In genomic region chr1:13699936-13700520, GRCh38 we compare ENCODE assay signal across 1 cellular context.
A peak's percentile ranks its signal among the peaks of the same experiment; 100 is the strongest.
TF ChIP-seq lines count a peak whose summit lies in the region.

A gene with protein sequence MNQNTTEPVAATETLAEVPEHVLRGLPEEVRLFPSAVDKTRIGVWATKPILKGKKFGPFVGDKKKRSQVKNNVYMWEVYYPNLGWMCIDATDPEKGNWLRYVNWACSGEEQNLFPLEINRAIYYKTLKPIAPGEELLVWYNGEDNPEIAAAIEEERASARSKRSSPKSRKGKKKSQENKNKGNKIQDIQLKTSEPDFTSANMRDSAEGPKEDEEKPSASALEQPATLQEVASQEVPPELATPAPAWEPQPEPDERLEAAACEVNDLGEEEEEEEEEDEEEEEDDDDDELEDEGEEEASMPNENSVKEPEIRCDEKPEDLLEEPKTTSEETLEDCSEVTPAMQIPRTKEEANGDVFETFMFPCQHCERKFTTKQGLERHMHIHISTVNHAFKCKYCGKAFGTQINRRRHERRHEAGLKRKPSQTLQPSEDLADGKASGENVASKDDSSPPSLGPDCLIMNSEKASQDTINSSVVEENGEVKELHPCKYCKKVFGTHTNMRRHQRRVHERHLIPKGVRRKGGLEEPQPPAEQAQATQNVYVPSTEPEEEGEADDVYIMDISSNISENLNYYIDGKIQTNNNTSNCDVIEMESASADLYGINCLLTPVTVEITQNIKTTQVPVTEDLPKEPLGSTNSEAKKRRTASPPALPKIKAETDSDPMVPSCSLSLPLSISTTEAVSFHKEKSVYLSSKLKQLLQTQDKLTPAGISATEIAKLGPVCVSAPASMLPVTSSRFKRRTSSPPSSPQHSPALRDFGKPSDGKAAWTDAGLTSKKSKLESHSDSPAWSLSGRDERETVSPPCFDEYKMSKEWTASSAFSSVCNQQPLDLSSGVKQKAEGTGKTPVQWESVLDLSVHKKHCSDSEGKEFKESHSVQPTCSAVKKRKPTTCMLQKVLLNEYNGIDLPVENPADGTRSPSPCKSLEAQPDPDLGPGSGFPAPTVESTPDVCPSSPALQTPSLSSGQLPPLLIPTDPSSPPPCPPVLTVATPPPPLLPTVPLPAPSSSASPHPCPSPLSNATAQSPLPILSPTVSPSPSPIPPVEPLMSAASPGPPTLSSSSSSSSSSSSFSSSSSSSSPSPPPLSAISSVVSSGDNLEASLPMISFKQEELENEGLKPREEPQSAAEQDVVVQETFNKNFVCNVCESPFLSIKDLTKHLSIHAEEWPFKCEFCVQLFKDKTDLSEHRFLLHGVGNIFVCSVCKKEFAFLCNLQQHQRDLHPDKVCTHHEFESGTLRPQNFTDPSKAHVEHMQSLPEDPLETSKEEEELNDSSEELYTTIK (N-terminal part only) (plus strand): TSS chr1:13700188. CDS start chr1:13715606, 15,418 bp downstream.

TF ChIP-seq in K562, 482 proteins besides CTCF, POLR2A, EP300 and RAD21 (continued from another document):
- TF ChIP-seq, protein P1, sequence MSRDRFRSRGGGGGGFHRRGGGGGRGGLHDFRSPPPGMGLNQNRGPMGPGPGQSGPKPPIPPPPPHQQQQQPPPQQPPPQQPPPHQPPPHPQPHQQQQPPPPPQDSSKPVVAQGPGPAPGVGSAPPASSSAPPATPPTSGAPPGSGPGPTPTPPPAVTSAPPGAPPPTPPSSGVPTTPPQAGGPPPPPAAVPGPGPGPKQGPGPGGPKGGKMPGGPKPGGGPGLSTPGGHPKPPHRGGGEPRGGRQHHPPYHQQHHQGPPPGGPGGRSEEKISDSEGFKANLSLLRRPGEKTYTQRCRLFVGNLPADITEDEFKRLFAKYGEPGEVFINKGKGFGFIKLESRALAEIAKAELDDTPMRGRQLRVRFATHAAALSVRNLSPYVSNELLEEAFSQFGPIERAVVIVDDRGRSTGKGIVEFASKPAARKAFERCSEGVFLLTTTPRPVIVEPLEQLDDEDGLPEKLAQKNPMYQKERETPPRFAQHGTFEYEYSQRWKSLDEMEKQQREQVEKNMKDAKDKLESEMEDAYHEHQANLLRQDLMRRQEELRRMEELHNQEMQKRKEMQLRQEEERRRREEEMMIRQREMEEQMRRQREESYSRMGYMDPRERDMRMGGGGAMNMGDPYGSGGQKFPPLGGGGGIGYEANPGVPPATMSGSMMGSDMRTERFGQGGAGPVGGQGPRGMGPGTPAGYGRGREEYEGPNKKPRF (IDR thresholded peaks at IDR 0.05; ENCODE audit: low read depth, low read length): no peak
- no peak for TF ChIP-seq SAFB (IDR thresholded peaks at IDR 0.05; ENCODE audit: borderline replicate concordance, low read depth, low read length)
- peak; percentile 1 for TF ChIP-seq TBP (optimal IDR thresholded peaks at IDR 0.05; ENCODE audit: low read depth, low read length)
- no peak for TF ChIP-seq PTBP1 (IDR thresholded peaks at IDR 0.05; ENCODE audit: low read depth, low read length)
- no peak for TF ChIP-seq MIER1 (IDR thresholded peaks at IDR 0.05; ENCODE audit: low read depth)
- no peak for TF ChIP-seq CBFA2T3 (IDR thresholded peaks at IDR 0.05)
- TF ChIP-seq ZFPM2 (CRISPR knock-in tag; IDR thresholded peaks at IDR 0.05): no peak
- TF ChIP-seq, protein P2, sequence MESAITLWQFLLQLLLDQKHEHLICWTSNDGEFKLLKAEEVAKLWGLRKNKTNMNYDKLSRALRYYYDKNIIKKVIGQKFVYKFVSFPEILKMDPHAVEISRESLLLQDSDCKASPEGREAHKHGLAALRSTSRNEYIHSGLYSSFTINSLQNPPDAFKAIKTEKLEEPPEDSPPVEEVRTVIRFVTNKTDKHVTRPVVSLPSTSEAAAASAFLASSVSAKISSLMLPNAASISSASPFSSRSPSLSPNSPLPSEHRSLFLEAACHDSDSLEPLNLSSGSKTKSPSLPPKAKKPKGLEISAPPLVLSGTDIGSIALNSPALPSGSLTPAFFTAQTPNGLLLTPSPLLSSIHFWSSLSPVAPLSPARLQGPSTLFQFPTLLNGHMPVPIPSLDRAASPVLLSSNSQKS (CRISPR knock-in tag; IDR thresholded peaks at IDR 0.05): no peak
- TF ChIP-seq ETV1 (tag; conservative IDR thresholded peaks at IDR 0.05; ENCODE audit: low read depth): no peak
- TF ChIP-seq ARNT (IDR thresholded peaks at IDR 0.05): no peak
- no peak for TF ChIP-seq DACH1 (IDR thresholded peaks at IDR 0.05; ENCODE audit: partially characterized antibody)
- TF ChIP-seq LARP7 (IDR thresholded peaks at IDR 0.05): no peak
- no peak for TF ChIP-seq CHD4 (IDR thresholded peaks at IDR 0.05; ENCODE audit: insufficient read depth, insufficient replicate concordance, low read depth, low read length, poor library complexity, severe bottlenecking)
- no peak for TF ChIP-seq SMAD4 (CRISPR knock-in tag; conservative IDR thresholded peaks at IDR 0.05)
- no peak for TF ChIP-seq YBX1 (IDR thresholded peaks at IDR 0.05)
- TF ChIP-seq BHLHE40 (IDR thresholded peaks at IDR 0.05; ENCODE audit: low read length): no peak
- TF ChIP-seq RBFOX2 (IDR thresholded peaks at IDR 0.05; ENCODE audit: low read depth, low read length): peak; percentile 22; the same call in 1 of the 2 replicates
- TF ChIP-seq ZNF76 (CRISPR knock-in tag; IDR thresholded peaks at IDR 0.05; ENCODE audit: borderline replicate concordance): no peak
- TF ChIP-seq GTF3C2 (IDR thresholded peaks at IDR 0.05; ENCODE audit: borderline replicate concordance, extremely low read depth, insufficient read length): no peak
- TF ChIP-seq POLR2G (IDR thresholded peaks at IDR 0.05; ENCODE audit: low read depth, low read length): peak; percentile 48
- no peak for TF ChIP-seq ZNF280A (IDR thresholded peaks at IDR 0.05; ENCODE audit: low read depth, partially characterized antibody)
- TF ChIP-seq SIX5 (IDR thresholded peaks at IDR 0.05; ENCODE audit: borderline replicate concordance in 1 of 2, insufficient read depth in 1 of 2, low read depth in 1 of 2, low read length in 2 of 2): no peak
- TF ChIP-seq POU5F1 (IDR thresholded peaks at IDR 0.05; ENCODE audit: borderline replicate concordance, low read depth, low read length, partially characterized antibody): no peak
- TF ChIP-seq HSF4 (CRISPR knock-in tag; IDR thresholded peaks at IDR 0.05; ENCODE audit: borderline replicate concordance): no peak
- no peak for TF ChIP-seq XRCC3 (IDR thresholded peaks at IDR 0.05)
- no peak for TF ChIP-seq PHF20 (IDR thresholded peaks at IDR 0.05; ENCODE audit: partially characterized antibody)
- TF ChIP-seq CREM (IDR thresholded peaks at IDR 0.05; ENCODE audit: low read depth): peak; percentile 43; the same call in 1 of the 2 replicates
- TF ChIP-seq CCNT2 (IDR thresholded peaks at IDR 0.05; ENCODE audit: borderline replicate concordance, extremely low read depth, insufficient read length, low read depth, low read length): no peak
- TF ChIP-seq ZFP30 (CRISPR knock-in tag; IDR thresholded peaks at IDR 0.05; ENCODE audit: borderline replicate concordance): no peak
- TF ChIP-seq TCF15 (CRISPR knock-in tag; IDR thresholded peaks at IDR 0.05): no peak
- no peak for TF ChIP-seq HMGXB4 (CRISPR knock-in tag; IDR thresholded peaks at IDR 0.05)
- TF ChIP-seq STAT6 (CRISPR knock-in tag; IDR thresholded peaks at IDR 0.05): no peak
- no peak for TF ChIP-seq XRCC5 (IDR thresholded peaks at IDR 0.05; ENCODE audit: low read depth, low read length)
- TF ChIP-seq FOXP1 (CRISPR knock-in tag; IDR thresholded peaks at IDR 0.05): no peak
- no peak for TF ChIP-seq ZNF384 (IDR thresholded peaks at IDR 0.05; ENCODE audit: low read depth, low read length)
- TF ChIP-seq ZBTB1 (CRISPR knock-in tag; IDR thresholded peaks at IDR 0.05; ENCODE audit: borderline replicate concordance, low read depth): no peak
- TF ChIP-seq ZFP36 (IDR thresholded peaks at IDR 0.05; ENCODE audit: low read depth, low read length, partially characterized antibody): no peak
- TF ChIP-seq NFE2L1 (tag; IDR thresholded peaks at IDR 0.05; ENCODE audit: borderline replicate concordance, low read depth): no peak
- no peak for TF ChIP-seq CHD1 (IDR thresholded peaks at IDR 0.05; ENCODE audit: low read length)
- no peak for TF ChIP-seq ATF7 (IDR thresholded peaks at IDR 0.05)
- TF ChIP-seq ZNF586 (CRISPR knock-in tag; conservative IDR thresholded peaks at IDR 0.05): no peak
- peak; percentile 44 for TF ChIP-seq GABPA (tag; conservative IDR thresholded peaks at IDR 0.05; ENCODE audit: low read depth)
- TF ChIP-seq ZBTB7A (IDR thresholded peaks at IDR 0.05; ENCODE audit: borderline replicate concordance, control insufficient read depth, low read depth, low read length): peak; percentile 64
- no peak for TF ChIP-seq ZC3H11A (IDR thresholded peaks at IDR 0.05; ENCODE audit: low read depth, low read length)
- TF ChIP-seq CAMTA2 (CRISPR knock-in tag; conservative IDR thresholded peaks at IDR 0.05): no peak
- TF ChIP-seq CXXC5 (CRISPR knock-in tag; IDR thresholded peaks at IDR 0.05): peak; percentile 50; the same call in 1 of the 2 replicates
- TF ChIP-seq MCM3 (IDR thresholded peaks at IDR 0.05): no peak
- TF ChIP-seq, protein P3, sequence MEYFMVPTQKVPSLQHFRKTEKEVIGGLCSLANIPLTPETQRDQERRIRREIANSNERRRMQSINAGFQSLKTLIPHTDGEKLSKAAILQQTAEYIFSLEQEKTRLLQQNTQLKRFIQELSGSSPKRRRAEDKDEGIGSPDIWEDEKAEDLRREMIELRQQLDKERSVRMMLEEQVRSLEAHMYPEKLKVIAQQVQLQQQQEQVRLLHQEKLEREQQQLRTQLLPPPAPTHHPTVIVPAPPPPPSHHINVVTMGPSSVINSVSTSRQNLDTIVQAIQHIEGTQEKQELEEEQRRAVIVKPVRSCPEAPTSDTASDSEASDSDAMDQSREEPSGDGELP (CRISPR knock-in tag; IDR thresholded peaks at IDR 0.05; ENCODE audit: borderline replicate concordance): no peak
- TF ChIP-seq PHF8 (IDR thresholded peaks at IDR 0.05; ENCODE audit: borderline replicate concordance, low read length): no peak
- no peak for TF ChIP-seq ZNF668 (CRISPR knock-in tag; IDR thresholded peaks at IDR 0.05)
- TF ChIP-seq ZNF561 (CRISPR knock-in tag; conservative IDR thresholded peaks at IDR 0.05): no peak
- no peak for TF ChIP-seq ARID1B (IDR thresholded peaks at IDR 0.05)
- no peak for TF ChIP-seq FOXK1 (CRISPR knock-in tag; IDR thresholded peaks at IDR 0.05; ENCODE audit: borderline replicate concordance)
